Comparison of ENCODE assay signal across 23 cellular contexts in the genomic region with DNA sequence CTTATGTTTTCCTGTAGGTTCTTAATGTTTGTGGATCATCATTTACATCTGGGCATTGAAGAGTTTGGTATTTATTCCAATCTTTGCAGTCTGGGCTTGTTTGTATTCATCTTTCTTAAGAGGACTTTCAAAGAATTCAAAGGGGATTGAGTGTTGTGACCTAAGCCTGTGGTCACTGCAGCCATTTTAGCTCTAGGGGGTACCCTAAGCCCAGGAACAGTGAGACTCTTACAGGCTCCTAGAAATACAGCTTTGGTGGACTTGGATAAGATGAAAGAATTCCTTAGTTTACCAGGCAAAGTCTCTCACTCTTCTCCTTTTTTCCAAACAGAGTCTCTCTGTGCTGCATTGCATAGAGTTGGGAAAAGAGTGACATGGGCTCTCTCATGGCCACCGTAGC.
DNase-seq lines count a peak whose midpoint lies in the region; ATAC-seq, FAIRE-seq and TF ChIP-seq lines count a peak whose summit lies in the region.
"Had no signal": no experiment of that assay in that cellular context is flagged by ENCODE, and none has a peak within 500 bp of the region (broad histone marks: within the 10 kb centered on the region; RNA-seq: fewer than 3 reads in every experiment).

No MANE protein-coding gene starts in this region.

- H3K36me3 ChIP-seq in H7 (replicated peaks; ENCODE audit: control insufficient read depth, insufficient read depth, low read length) (no peaks in the 10 kb centered on the region), Loucy (ENCODE audit: insufficient read depth, low read length) (no peaks in the 10 kb centered on the region), endodermal cell (ENCODE audit: control insufficient read depth, insufficient read depth, low read length) (no peaks in the 10 kb centered on the region), neuronal stem cell (replicated peaks in 1 of 2; ENCODE audit: control insufficient read depth in 2 of 2, insufficient read depth in 2 of 2, low read length in 2 of 2) (no peaks in the 10 kb centered on the region)
- H3K36me3 ChIP-seq: BLaER1 treated with 17β-estradiol and CSF1 and Interleukin-3, amounts not matched to agents 10 nM and 100 nM had no signal

- H3K14ac ChIP-seq in neuronal stem cell (ENCODE audit: low read length): no peak overlapping the region

- peaks cover 3% of the 10 kb centered on the region; the same call in 1 of the 2 replicates for H3K9me3 ChIP-seq in Loucy (ENCODE audit: insufficient read depth, low read depth, low read length)
- no peaks in the 10 kb centered on the region for H3K9me3 ChIP-seq in endodermal cell (ENCODE audit: control insufficient read depth, low read length)
- no peaks in the 10 kb centered on the region for H3K9me3 ChIP-seq in neuronal stem cell (replicated peaks in 1 of 2; ENCODE audit: control insufficient read depth in 2 of 2, insufficient read depth in 1 of 2, low read depth in 1 of 2, low read length in 2 of 2)
- H3K9me3 ChIP-seq: BLaER1 treated with 17β-estradiol and CSF1 and Interleukin-3, amounts not matched to agents 10 nM and 100 nM had no signal

- TF ChIP-seq CTCF in Loucy (conservative IDR thresholded peaks at IDR 0.05; ENCODE audit: low read length): peak; percentile 29
- peak; percentile 55 for TF ChIP-seq CTCF in endodermal cell (conservative IDR thresholded peaks at IDR 0.05)
- no peak for TF ChIP-seq CTCF in D721Med (IDR thresholded peaks at IDR 0.05; ENCODE audit: insufficient read depth, missing control alignments)

- H4K20me1 ChIP-seq in Loucy (ENCODE audit: insufficient read depth, low read length, poor library complexity, severe bottlenecking): no peaks in the 10 kb centered on the region
- H4K20me1 ChIP-seq: BLaER1 treated with 17β-estradiol and CSF1 and Interleukin-3, amounts not matched to agents 10 nM and 100 nM had no signal

- no peaks in the 10 kb centered on the region for H3K9me3 Mint-ChIP-seq in endodermal cell
- peaks cover 3% of the 10 kb centered on the region for H3K9me3 Mint-ChIP-seq in activated CD8-positive, alpha-beta memory T cell treated with anti-CD3 and anti-CD28 coated beads, Interleukin-2, amount 10 ng/mL, durations not matched to agents 7 days and 5 days (ENCODE audit: low read depth)

- no peak overlapping the region for H3K27ac Mint-ChIP-seq in endodermal cell
- no peak overlapping the region for H3K27ac Mint-ChIP-seq in activated CD8-positive, alpha-beta memory T cell treated with anti-CD3 and anti-CD28 coated beads, Interleukin-2, amount 10 ng/mL, durations not matched to agents 7 days and 5 days
- H3K27ac Mint-ChIP-seq: CD4-positive, alpha-beta T cell had no signal

- H3K27me3 Mint-ChIP-seq in endodermal cell (ENCODE audit: insufficient read depth): no peaks in the 10 kb centered on the region
- H3K27me3 Mint-ChIP-seq in activated CD8-positive, alpha-beta memory T cell treated with anti-CD3 and anti-CD28 coated beads, Interleukin-2, amount 10 ng/mL, durations not matched to agents 7 days and 5 days: no peaks in the 10 kb centered on the region
- H3K27me3 Mint-ChIP-seq: CD4-positive, alpha-beta T cell had no signal

- H2BK120ac ChIP-seq in neuronal stem cell (ENCODE audit: low read depth, low read length): no peak overlapping the region

- ATAC-seq in activated CD8-positive, alpha-beta memory T cell treated with anti-CD3 and anti-CD28 coated beads, Interleukin-2, amount 10 ng/mL, durations not matched to agents 7 days and 5 days: no peak
- ATAC-seq: GM12878, Panc1 had no signal

- H3K79me1 ChIP-seq in neuronal stem cell (ENCODE audit: low read depth, low read length): no peaks in the 10 kb centered on the region

- H3K36me3 Mint-ChIP-seq in endodermal cell (ENCODE audit: low read depth): no peaks in the 10 kb centered on the region
- H3K36me3 Mint-ChIP-seq in activated CD8-positive, alpha-beta memory T cell treated with anti-CD3 and anti-CD28 coated beads, Interleukin-2, amount 10 ng/mL, durations not matched to agents 7 days and 5 days: no peaks in the 10 kb centered on the region

- 100% methylated on average over 1 of the region's 1 CpG for WGBS in endodermal cell (ENCODE audit: insufficient coverage in 1 of 2, insufficient read length in 1 of 2), 2 experiments
- WGBS in neuronal stem cell (ENCODE audit: extremely low coverage in 2 of 2, insufficient read length in 2 of 2, insufficient replicate concordance in 1 of 2), 2 donors: no CpG with 5 or more reads among the region's 1 CpG

- H3K4me3 Mint-ChIP-seq in endodermal cell: no peak overlapping the region
- no peak overlapping the region for H3K4me3 Mint-ChIP-seq in activated CD8-positive, alpha-beta memory T cell treated with anti-CD3 and anti-CD28 coated beads, Interleukin-2, amount 10 ng/mL, durations not matched to agents 7 days and 5 days
- H3K4me3 Mint-ChIP-seq: CD4-positive, alpha-beta T cell had no signal

- H3F3A ChIP-seq in Loucy (ENCODE audit: low read depth): no peaks in the 10 kb centered on the region

- H4K91ac ChIP-seq in neuronal stem cell (ENCODE audit: low read depth, low read length, poor library complexity): no peak overlapping the region

- no peak overlapping the region for H3K4me2 ChIP-seq in Loucy (ENCODE audit: low read depth, low read length, poor library complexity, severe bottlenecking)
- no peak overlapping the region for H3K4me2 ChIP-seq in neuronal stem cell (ENCODE audit: insufficient read depth, low read length, poor library complexity, severe bottlenecking)
- H3K4me2 ChIP-seq: BLaER1 treated with 17β-estradiol and CSF1 and Interleukin-3, amounts not matched to agents 10 nM and 100 nM; KMS-11 had no signal

- no peak overlapping the region for H3K23ac ChIP-seq in neuronal stem cell (ENCODE audit: low read depth, low read length, poor library complexity)

- H2AFZ ChIP-seq in Loucy (ENCODE audit: low read length) (no peak overlapping the region), neuronal stem cell (ENCODE audit: low read length) (peak overlapping the region; percentile 18)

- CTCF ChIA-PET in activated CD8-positive, alpha-beta memory T cell treated with anti-CD3 and anti-CD28 coated beads, Interleukin-2, amount 10 ng/mL, durations not matched to agents 7 days and 5 days (lab: Charles Lee): no interaction called here

- no peaks in the 10 kb centered on the region for H3K4me1 Mint-ChIP-seq in endodermal cell
- H3K4me1 Mint-ChIP-seq in activated CD8-positive, alpha-beta memory T cell treated with anti-CD3 and anti-CD28 coated beads, Interleukin-2, amount 10 ng/mL, durations not matched to agents 7 days and 5 days: no peaks in the 10 kb centered on the region

- H3K27ac ChIP-seq in endodermal cell (ENCODE audit: low read depth, low read length): no peak overlapping the region
- no peak overlapping the region for H3K27ac ChIP-seq in neuronal stem cell (replicated peaks; ENCODE audit: low read length)
- H3K27ac ChIP-seq: BLaER1 treated with 17β-estradiol and CSF1 and Interleukin-3, amounts not matched to agents 10 nM and 100 nM; KMS-11; RWPE1 had no signal

- DNase-seq in H7 (peak; percentile 0), endodermal cell (peak; percentile 54), neuronal stem cell (ENCODE audit: low spot score) (no peak), D721Med (ENCODE audit: insufficient read length, low spot score) (no peak), GM03348 (ENCODE audit: low spot score) (no peak)
- no peak for DNase-seq in activated CD8-positive, alpha-beta memory T cell treated with anti-CD3 and anti-CD28 coated beads, Interleukin-2, amount 10 ng/mL, durations not matched to agents 7 days and 5 days
- DNase-seq: CD4-positive, alpha-beta T cell; DMS53; NCI-H1092; NCI-H1417 treated with DMSO at 0.1 percent for 48 hours; NCI-H1694 treated with DMSO at 0.1 percent for 48 hours; NCI-H2081; NCI-H2227 treated with DMSO at 0.1 percent for 48 hours; NCI-H526 treated with DMSO at 0.1 percent for 48 hours; SHP77 had no signal

- H3K4me3 ChIP-seq in H7 (ENCODE audit: insufficient read depth, low read depth, low read length): no peak overlapping the region
- H3K4me3 ChIP-seq in Loucy (ENCODE audit: low read length, poor library complexity, severe bottlenecking): no peak overlapping the region
- H3K4me3 ChIP-seq in endodermal cell (ENCODE audit: low read length): no peak overlapping the region
- no peak overlapping the region for H3K4me3 ChIP-seq in neuronal stem cell (ENCODE audit: low read length in 2 of 2)
- H3K4me3 ChIP-seq: BLaER1 treated with 17β-estradiol and CSF1 and Interleukin-3, amounts not matched to agents 10 nM and 100 nM; GM12878 had no signal

- H4K8ac ChIP-seq in neuronal stem cell (ENCODE audit: low read depth, low read length): no peak overlapping the region

- no peak overlapping the region for H2BK12ac ChIP-seq in neuronal stem cell (ENCODE audit: low read length)

- H3K79me2 ChIP-seq in Loucy (ENCODE audit: insufficient read depth, low read length): no peaks in the 10 kb centered on the region

- no peak overlapping the region for H3K4ac ChIP-seq in neuronal stem cell (ENCODE audit: low read length)

- H3K9me2 ChIP-seq in Loucy (replicated peaks; ENCODE audit: low read depth, low read length): no peaks in the 10 kb centered on the region

- H3K9ac ChIP-seq in Loucy (ENCODE audit: low read depth, low read length, poor library complexity, severe bottlenecking) (no peak overlapping the region), endodermal cell (ENCODE audit: extremely low read depth, low read length, poor library complexity, severe bottlenecking) (no peak overlapping the region), neuronal stem cell (ENCODE audit: low read depth, low read length, poor library complexity) (no peak overlapping the region)
- H3K9ac ChIP-seq: BLaER1 treated with 17β-estradiol and CSF1 and Interleukin-3, amounts not matched to agents 10 nM and 100 nM; KMS-11 had no signal

- H2BK5ac ChIP-seq in neuronal stem cell (ENCODE audit: low read length): no peak overlapping the region

- no peak for FAIRE-seq in D721Med (lab: Jason Lieb, UNC)
- FAIRE-seq: A204.1, H54 had no signal

- no peak overlapping the region for H2BK15ac ChIP-seq in neuronal stem cell (ENCODE audit: low read length)

- H3K27me3 ChIP-seq in H7 (ENCODE audit: control insufficient read depth, insufficient read depth, low read length) (no peaks in the 10 kb centered on the region), Loucy (ENCODE audit: insufficient read depth, low read length, poor library complexity, severe bottlenecking) (no peaks in the 10 kb centered on the region), endodermal cell (ENCODE audit: control insufficient read depth, insufficient read depth, low read length, poor library complexity, severe bottlenecking) (no peaks in the 10 kb centered on the region), neuronal stem cell (ENCODE audit: control insufficient read depth in 3 of 3, insufficient read depth in 3 of 3, low read depth in 1 of 3, low read length in 3 of 3) (no peaks in the 10 kb centered on the region)
- H3K27me3 ChIP-seq: BLaER1 treated with 17β-estradiol and CSF1 and Interleukin-3, amounts not matched to agents 10 nM and 100 nM had no signal

- no peak overlapping the region for H3K18ac ChIP-seq in neuronal stem cell (ENCODE audit: low read length)

- H2AK5ac ChIP-seq in neuronal stem cell (ENCODE audit: low read depth, low read length): no peak overlapping the region

- H3K4me1 ChIP-seq in Loucy (ENCODE audit: insufficient read depth, low read length, poor library complexity, severe bottlenecking) (no peaks in the 10 kb centered on the region), endodermal cell (ENCODE audit: control insufficient read depth, insufficient read depth, low read length) (no peaks in the 10 kb centered on the region), neuronal stem cell (ENCODE audit: control insufficient read depth in 2 of 2, insufficient read depth in 1 of 2, low read depth in 1 of 2, low read length in 2 of 2) (no peaks in the 10 kb centered on the region)
- H3K4me1 ChIP-seq: BLaER1 treated with 17β-estradiol and CSF1 and Interleukin-3, amounts not matched to agents 10 nM and 100 nM had no signal

Comparison
In these comparisons a context has a peak if more than half of its experiments do, and no peak if none do; other contexts are left out.
1. DNase-seq: peak in H7 (single experiment) and endodermal cell (single experiment); none in neuronal stem cell (single experiment), activated CD8-positive, alpha-beta memory T cell treated with anti-CD3 and anti-CD28 coated beads, Interleukin-2, amount 10 ng/mL, durations not matched to agents 7 days and 5 days (single experiment), D721Med (single experiment) and GM03348 (single experiment).